Comparison of ENCODE assay signal across 14 cellular contexts in the genomic region with DNA sequence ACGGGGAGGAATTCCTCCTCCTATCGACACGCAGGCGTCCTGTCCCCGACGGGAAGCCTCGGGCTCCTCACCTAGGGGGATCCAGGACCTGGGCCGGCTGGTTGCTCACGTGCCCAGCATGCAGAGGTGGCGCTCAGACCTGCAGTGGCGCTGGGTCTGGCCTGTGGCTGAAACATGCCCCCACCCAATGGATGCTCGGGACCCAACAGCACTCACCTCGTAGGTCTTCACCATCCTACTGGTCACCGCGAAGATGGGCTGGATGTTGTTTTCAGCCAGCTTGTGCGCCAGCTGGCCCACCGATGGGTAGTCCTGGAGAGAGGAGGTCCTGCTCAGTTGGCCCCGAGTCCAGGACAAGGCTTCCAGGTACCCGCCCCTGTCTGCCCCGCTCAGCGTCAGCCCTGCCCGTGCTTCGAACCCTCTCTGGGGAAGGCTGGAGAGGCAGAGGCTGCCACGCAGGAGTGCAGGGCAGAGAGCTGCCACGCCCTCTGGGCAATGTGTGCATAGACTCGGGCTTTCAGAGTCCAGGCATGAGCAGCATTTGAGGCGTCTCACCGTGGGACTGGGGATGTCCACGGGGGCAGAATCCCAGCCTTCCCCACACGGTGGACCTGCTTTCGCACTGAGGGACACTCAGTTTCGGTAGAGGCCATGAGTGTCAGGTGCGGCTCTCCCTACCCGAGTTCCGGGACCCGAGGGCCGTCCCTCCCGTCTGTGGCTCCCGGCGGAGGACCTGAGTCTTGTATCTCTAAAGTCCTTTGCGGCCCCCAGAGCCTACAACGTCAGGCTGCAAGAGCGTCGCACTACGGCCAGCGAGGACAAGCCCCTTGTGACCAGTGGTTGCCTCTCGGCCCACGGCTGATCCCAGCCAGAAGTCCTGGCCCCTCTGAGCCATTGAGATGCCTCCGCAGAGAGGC. TPM values are rescaled to one million over a fixed set of nuclear protein-coding genes. Genes with fewer than 3 reads are reported as not detected.
"Had no signal": no experiment of that assay in that cellular context is flagged by ENCODE, and none has a peak within 500 bp of the region (broad histone marks: within the 10 kb centered on the region; RNA-seq: fewer than 3 reads in every experiment).

No MANE protein-coding gene starts in this region.

- H3K4me3 ChIP-seq: skin epidermis had no signal

- DNase-seq: activated CD4-positive, alpha-beta T cell treated with anti-CD3 and anti-CD28 coated beads for 48 hours; activated naive CD4-positive, alpha-beta T cell treated with anti-CD3 and anti-CD28 coated beads for 36 hours; central memory CD4-positive, alpha-beta T cell; cortex of kidney; effector memory CD4-positive, alpha-beta T cell; kidney glomerular epithelial cell; mammary epithelial cell; natural killer cell; occipital lobe; SK-N-SH; trophoblast cell had no signal

- ATAC-seq: natural killer cell; stimulated activated memory B cell treated with anti-CD40 and anti-IgM and Interleukin-4, amounts not matched to agents 10 μg/mL and 1 μg/mL and 100 μg/mL, for 72 hours had no signal

- H3K27ac ChIP-seq: skin epidermis had no signal

- H3K9me3 ChIP-seq: SK-N-SH had no signal

RNA-seq across cellular contexts. Expression of a gene that starts 21.6 kb away (rescaled TPM):
- total RNA-seq: fibroblast of lung had no signal
